10 cellular contexts compared by ENCODE assay signal in genomic region chr1:153541641-153542569, GRCh38. TPM values are rescaled to one million over a fixed set of nuclear protein-coding genes. Genes with fewer than 3 reads are reported as not detected.
A peak's percentile ranks its signal among the peaks of the same experiment; 100 is the strongest.
DNase-seq lines count a peak whose midpoint lies in the region; ATAC-seq, FAIRE-seq and TF ChIP-seq lines count a peak whose summit lies in the region.
"Had no signal": no experiment of that assay in that cellular context is flagged by ENCODE, and none has a peak within 500 bp of the region (broad histone marks: within the 10 kb centered on the region; RNA-seq: fewer than 3 reads in every experiment).

No MANE protein-coding gene starts in this region.

- H3K4me1 ChIP-seq in A549, result peaks cover 74% of the 10 kb centered on the region
- peaks cover 2% of the 10 kb centered on the region; the same call in 1 of the 2 replicates for H3K4me1 ChIP-seq in HEK293 (ENCODE audit: control insufficient read depth, insufficient read depth, low read length)
- H3K4me1 ChIP-seq in K562 (replicated peaks in 1 of 2; ENCODE audit: control insufficient read depth in 2 of 2, insufficient read depth in 2 of 2, low read length in 2 of 2), result peaks cover 76 to 80% of the 10 kb centered on the region in 2 experiments
- peaks cover 27 to 38% of the 10 kb centered on the region in 2 experiments for H3K4me1 ChIP-seq in trophoblast cell (ENCODE audit: control insufficient read depth in 1 of 2, insufficient read depth in 2 of 2, low read length in 2 of 2)
- H3K4me1 ChIP-seq in neuronal stem cell (ENCODE audit: control insufficient read depth in 2 of 2, insufficient read depth in 1 of 2, low read depth in 1 of 2, low read length in 2 of 2), result peaks cover 9 to 25% of the 10 kb centered on the region in 2 donors

- peak overlapping the region; percentile 63 for H2BK12ac ChIP-seq in trophoblast cell (ENCODE audit: low read length)
- no peak overlapping the region for H2BK12ac ChIP-seq in neuronal stem cell (ENCODE audit: low read length)

- H3K9ac ChIP-seq in K562 (ENCODE audit: insufficient read depth in 1 of 2, low read depth in 2 of 2, low read length in 2 of 2) (peak overlapping the region in 1 of 2 experiments; percentile 10; a peak in 1 of 4 replicates), trophoblast cell (ENCODE audit: low read length) (no peak overlapping the region), neuronal stem cell (ENCODE audit: low read depth, low read length, poor library complexity) (no peak overlapping the region)

- no peak for ATAC-seq in A549
- no peak for ATAC-seq in K562
- no peak for ATAC-seq in HG03457 (IDR thresholded peaks at IDR 0.05; ENCODE audit: unreplicated experiment)

- no peak overlapping the region for H3K14ac ChIP-seq in trophoblast cell (ENCODE audit: low read length)
- no peak overlapping the region for H3K14ac ChIP-seq in neuronal stem cell (ENCODE audit: low read length)

- H3K9me3 ChIP-seq in A549 (no peaks in the 10 kb centered on the region), HEK293 (ENCODE audit: control insufficient read depth, insufficient read depth, low read depth, low read length) (no peaks in the 10 kb centered on the region), K562 (replicated peaks; ENCODE audit: control insufficient read depth, insufficient read depth, low read depth, low read length) (no peaks in the 10 kb centered on the region), trophoblast cell (ENCODE audit: insufficient read depth, low read depth, low read length) (no peaks in the 10 kb centered on the region), neuronal stem cell (replicated peaks in 1 of 2; ENCODE audit: control insufficient read depth in 2 of 2, insufficient read depth in 1 of 2, low read depth in 1 of 2, low read length in 2 of 2) (no peaks in the 10 kb centered on the region)
- H3K9me3 ChIP-seq: testis had no signal

- H4K91ac ChIP-seq in trophoblast cell (ENCODE audit: low read depth, low read length) (peak overlapping the region; percentile 30), neuronal stem cell (ENCODE audit: low read depth, low read length, poor library complexity) (no peak overlapping the region)

- no peak for TF ChIP-seq CTCF in A549 (IDR thresholded peaks at IDR 0.05)
- TF ChIP-seq CTCF in HEK293 (tag by site-specific recombination; IDR thresholded peaks at IDR 0.05), result no peak
- no peak for TF ChIP-seq CTCF in K562 (IDR thresholded peaks at IDR 0.05 in 2 of 3, conservative IDR thresholded peaks at IDR 0.05 in 1 of 3; ENCODE audit: insufficient read depth in 2 of 3, low read depth in 1 of 3, low read length in 3 of 3)

- H3K27ac ChIP-seq in A549 (peak overlapping the region; percentile 19 to 97; a peak in 4 of 6 replicates), HEK293 (ENCODE audit: extremely low read depth, low read depth, low read length) (no peak overlapping the region), K562 (ENCODE audit: extremely low read depth, low read depth, low read length) (no peak overlapping the region), trophoblast cell (ENCODE audit: low read depth, low read length) (no peak overlapping the region), neuronal stem cell (replicated peaks; ENCODE audit: low read length) (no peak overlapping the region), substantia nigra (ENCODE audit: low read depth, low read length, poor library complexity, severe bottlenecking) (no peak overlapping the region)
- H3K27ac ChIP-seq: testis had no signal

- TF ChIP-seq POLR2A in A549 (IDR thresholded peaks at IDR 0.05; ENCODE audit: low read length) (no peak), K562 (conservative IDR thresholded peaks at IDR 0.05) (no peak)

- H3K36me3 ChIP-seq in HEK293 (ENCODE audit: control insufficient read depth in 2 of 2, insufficient read depth in 1 of 2, low read length in 2 of 2) (no peaks in the 10 kb centered on the region), K562 (ENCODE audit: control insufficient read depth, insufficient read depth, low read length) (no peaks in the 10 kb centered on the region), trophoblast cell (ENCODE audit: control insufficient read depth in 1 of 2, insufficient read depth in 2 of 2, low read length in 2 of 2) (peaks cover 2 to 3% of the 10 kb centered on the region in 2 experiments), neuronal stem cell (replicated peaks in 1 of 2; ENCODE audit: control insufficient read depth in 2 of 2, insufficient read depth in 2 of 2, low read length in 2 of 2) (no peaks in the 10 kb centered on the region)

- H3K4ac ChIP-seq in trophoblast cell (ENCODE audit: low read depth, low read length) (no peak overlapping the region), neuronal stem cell (ENCODE audit: low read length) (no peak overlapping the region)

- peak overlapping the region; percentile 41; the same call in 1 of the 2 replicates for H2AFZ ChIP-seq in K562 (ENCODE audit: low read depth, low read length)
- no peak overlapping the region for H2AFZ ChIP-seq in trophoblast cell (ENCODE audit: insufficient read depth, low read length, poor library complexity)
- H2AFZ ChIP-seq in neuronal stem cell (ENCODE audit: low read length), result no peak overlapping the region

- H3K4me3 ChIP-seq in A549, result no peak overlapping the region
- H3K4me3 ChIP-seq in HEK293 (ENCODE audit: low read depth, low read length), result no peak overlapping the region
- no peak overlapping the region for H3K4me3 ChIP-seq in K562
- no peak overlapping the region for H3K4me3 ChIP-seq in trophoblast cell (ENCODE audit: low read depth, low read length)
- no peak overlapping the region for H3K4me3 ChIP-seq in neuronal stem cell (ENCODE audit: low read length in 2 of 2)
- H3K4me3 ChIP-seq: testis had no signal

- DNase-seq in A549 (ENCODE audit: low read depth in 1 of 2, low spot score in 1 of 2), result no peak
- DNase-seq in K562 (ENCODE audit: extremely low read depth in 1 of 4, low spot score in 3 of 4), result no peak
- DNase-seq in trophoblast cell, result no peak
- DNase-seq in head of caudate nucleus, result no peak
- no peak for DNase-seq in neuronal stem cell (ENCODE audit: low spot score)
- DNase-seq in substantia nigra (lab: John Stamatoyannopoulos, UW), result no peak
- DNase-seq: NCI-H187 treated with DMSO at 0.1 percent for 48 hours, testis had no signal

- intact Hi-C loops in K562 (cut with micrococcal nuclease), result no loop called here
- intact Hi-C loops in head of caudate nucleus (cut with DNase I), result no loop called here

- BruUV-seq in K562 (replicated peaks; lab: Mats Ljungman, UMichigan), result no TSS peak

- WGBS in A549 (ENCODE audit: missing lambda C conversion rate), result 80% methylated on average over 13 of the region's 13 CpGs
- 57% methylated on average over 13 of the region's 13 CpGs for WGBS in K562 (ENCODE audit: insufficient coverage, low coverage, missing lambda C conversion rate)
- no CpG with 5 or more reads among the region's 13 CpGs for WGBS in trophoblast cell (ENCODE audit: extremely low coverage, insufficient coverage, insufficient read length)
- WGBS in neuronal stem cell (ENCODE audit: extremely low coverage in 2 of 2, insufficient read length in 2 of 2, insufficient replicate concordance in 1 of 2), 2 donors, result no CpG with 5 or more reads among the region's 13 CpGs

- no peak overlapping the region for H3K23ac ChIP-seq in trophoblast cell (ENCODE audit: low read length)
- no peak overlapping the region for H3K23ac ChIP-seq in neuronal stem cell (ENCODE audit: low read depth, low read length, poor library complexity)

- H2BK120ac ChIP-seq in trophoblast cell (ENCODE audit: insufficient read depth, low read length, poor library complexity) (peak overlapping the region; percentile 7), neuronal stem cell (ENCODE audit: low read depth, low read length) (no peak overlapping the region)

- no peak for TF ChIP-seq RAD21 in A549 (conservative IDR thresholded peaks at IDR 0.05 in 1 of 2, IDR thresholded peaks at IDR 0.05 in 1 of 2)
- no peak for TF ChIP-seq RAD21 in K562 (CRISPR knock-in tag; conservative IDR thresholded peaks at IDR 0.05 in 1 of 2, IDR thresholded peaks at IDR 0.05 in 1 of 2)

- in situ Hi-C loops in K562 (cut with MboI), result no loop called here

- H3K9me1 ChIP-seq in K562 (ENCODE audit: control insufficient read depth, insufficient read depth, low read length), result no peaks in the 10 kb centered on the region

- POLR2A ChIA-PET in A549 (lab: Yijun Ruan, JAX) (interaction anchor here (0.6 to 1.6 kb wide), 3 partner anchors 25 to 301 kb away, joined by 3 to 6 read pairs (median 6); no protein-coding TSS in a partner anchor), HEK293 (lab: Yijun Ruan, JAX) (interaction anchor here (1.0 to 1.5 kb wide), 2 partner anchors 24 to 92 kb away, joined by 3 read pairs; partner anchors contain the start of genes CHTOP and S100A2), K562 (lab: Yijun Ruan, JAX) (interaction anchor here (1.2 to 2.6 kb wide), 3 partner anchors 9 to 85 kb away, joined by 3 to 13 read pairs (median 9); partner anchors contain the start of gene S100A13)

- H3K18ac ChIP-seq in trophoblast cell (ENCODE audit: low read length) (no peak overlapping the region), neuronal stem cell (ENCODE audit: low read length) (no peak overlapping the region)

- H2AK5ac ChIP-seq in trophoblast cell (ENCODE audit: low read length) (peak overlapping the region; percentile 42), neuronal stem cell (ENCODE audit: low read depth, low read length) (no peak overlapping the region)

- H2BK5ac ChIP-seq in trophoblast cell (ENCODE audit: low read depth, low read length, poor library complexity), result no peak overlapping the region
- H2BK5ac ChIP-seq in neuronal stem cell (ENCODE audit: low read length), result no peak overlapping the region

- TF ChIP-seq EP300 in A549 (IDR thresholded peaks at IDR 0.05) (no peak), K562 (IDR thresholded peaks at IDR 0.05; ENCODE audit: low read length) (no peak)

- no peak overlapping the region for H4K12ac ChIP-seq in trophoblast cell (ENCODE audit: low read depth, low read length)

- H3K4me2 ChIP-seq in A549 (peak overlapping the region; percentile 99), K562 (ENCODE audit: insufficient read depth, low read length) (no peak overlapping the region), trophoblast cell (ENCODE audit: low read length) (no peak overlapping the region), neuronal stem cell (ENCODE audit: insufficient read depth, low read length, poor library complexity, severe bottlenecking) (no peak overlapping the region)

- no peaks in the 10 kb centered on the region for H3K27me3 ChIP-seq in K562 (ENCODE audit: control insufficient read depth in 2 of 2, insufficient read depth in 2 of 2, low read length in 2 of 2)
- no peaks in the 10 kb centered on the region for H3K27me3 ChIP-seq in trophoblast cell (ENCODE audit: insufficient read depth, low read length)
- peaks cover 0 to 22% (median 0%) of the 10 kb centered on the region in 3 experiments for H3K27me3 ChIP-seq in neuronal stem cell (ENCODE audit: control insufficient read depth in 3 of 3, insufficient read depth in 3 of 3, low read depth in 1 of 3, low read length in 3 of 3)
- H3K27me3 ChIP-seq: testis had no signal

- H4K8ac ChIP-seq in trophoblast cell (ENCODE audit: low read depth, low read length), result no peak overlapping the region
- no peak overlapping the region for H4K8ac ChIP-seq in neuronal stem cell (ENCODE audit: low read depth, low read length)

- no peaks in the 10 kb centered on the region for H4K20me1 ChIP-seq in K562 (replicated peaks; ENCODE audit: control insufficient read depth, insufficient read depth, low read length)

- FAIRE-seq in A549 (lab: Jason Lieb, UNC) (no peak), K562 (lab: Jason Lieb, UNC) (no peak)

- no peak overlapping the region for H2BK15ac ChIP-seq in neuronal stem cell (ENCODE audit: low read length)

- H3K79me1 ChIP-seq in trophoblast cell (ENCODE audit: low read length), result peaks cover 34% of the 10 kb centered on the region
- no peaks in the 10 kb centered on the region for H3K79me1 ChIP-seq in neuronal stem cell (ENCODE audit: low read depth, low read length)

- H3K79me2 ChIP-seq in K562 (ENCODE audit: control insufficient read depth, insufficient read depth, low read length) (no peaks in the 10 kb centered on the region), trophoblast cell (ENCODE audit: control insufficient read depth, insufficient read depth, low read length, poor library complexity) (peaks cover 4% of the 10 kb centered on the region)

- CTCF ChIA-PET in A549 (lab: Yijun Ruan, JAX) (interaction anchor here (0.6 to 18.2 kb wide), 6 partner anchors 8 to 33 kb away, joined by 3 to 471 read pairs (median 56); partner anchors contain the start of genes S100A2 and S100A6), HEK293 (lab: Yijun Ruan, JAX) (interaction anchor here (1.1 kb wide), 1 partner anchor 31 kb away, joined by 6 read pairs; no protein-coding TSS in a partner anchor), K562 (lab: Yijun Ruan, JAX; ENCODE audit: low intra/inter-chr PET ratio) (no interaction called here)

RNA-seq across cellular contexts. Expression of gene S100A5, which starts 1.2 kb away (rescaled TPM):
- polyA plus RNA-seq in A549 (2011; rRNA removed), result 0.48 and 0.68 TPM in 2 replicates
- 0.52 and 1.1 TPM in 2 replicates for polyA plus RNA-seq in A549 (2012; cell fraction: cytosol; rRNA removed)
- 0.92 and 1.3 TPM in 2 replicates for polyA plus RNA-seq in A549 (2012; cell fraction: nucleus; rRNA removed)
- polyA plus RNA-seq in A549 (2017; fragmentation: RNase III; extraction: RNeasy Plus Mini Kit Qiagen cat#74134 plus additional on column Dnase treatment), result 0.17 to 0.57 TPM (median 0.45 TPM) in 3 replicates
- polyA minus RNA-seq in A549 (2011; rRNA and poly(A)+ RNA removed), result not detected in 2 replicates
- total RNA-seq in K562 (2011; cell fraction: chromatin; rRNA removed; ENCODE audit: low replicate concordance), result not detected in 2 replicates
- not detected in 2 replicates for total RNA-seq in K562 (2011; cell fraction: nucleolus; rRNA removed)
- not detected in 2 replicates for total RNA-seq in K562 (2011; cell fraction: nucleoplasm; rRNA removed)
- 0.37 TPM in 1 of 2 replicates, not detected in the other for total RNA-seq in K562 (2014; rRNA removed)
- not detected in 2 replicates for total RNA-seq in K562 (2014; rRNA removed; fragmentation: Illumina TruSeq; extraction: Trizol)
- not detected in 2 replicates for total RNA-seq in K562 (2015; rRNA removed; fragmentation: Illumina TruSeq; extraction: Trizol)
- total RNA-seq in K562 (2021), result not detected in 2 replicates
- polyA plus RNA-seq in K562 (2011; rRNA removed), result 0.45 and 0.60 TPM in 2 replicates
- polyA plus RNA-seq in K562 (2011; cell fraction: cytosol; rRNA removed), result 0.42 and 0.83 TPM in 2 replicates
- 0.36 TPM in 1 of 2 replicates, not detected in the other for polyA plus RNA-seq in K562 (2011; cell fraction: nucleus; rRNA removed)
- 1.2 and 1.4 TPM in 2 replicates for polyA plus RNA-seq in K562 (2012)
- polyA plus RNA-seq in K562 (2014; fragmentation: Illumina TruSeq; extraction: Trizol), result 0.28 and 0.56 TPM in 2 replicates
- polyA plus RNA-seq in K562 (2014; fragmentation: Nextera tagmentation; extraction: Ambion mirVana), result 1 to 10 TPM in 1 of 2 experiments, under 1 TPM in 1; 0.67 to 1.4 TPM
- not detected in 2 replicates for polyA plus RNA-seq in K562 (2014; rRNA removed)
- polyA minus RNA-seq in K562 (2011; rRNA and poly(A)+ RNA removed), result 0.95 TPM in 1 of 2 replicates, not detected in the other
- polyA minus RNA-seq in K562 (2011; cell fraction: cytosol; rRNA and poly(A)+ RNA removed), result not detected in 2 replicates
- not detected in 2 replicates for polyA minus RNA-seq in K562 (2011; cell fraction: nucleus; rRNA and poly(A)+ RNA removed)
- 0.37 and 0.40 TPM in 2 replicates for polyA plus RNA-seq in trophoblast cell (2013)
- not detected for polyA plus RNA-seq in neuronal stem cell (2013, experiment 1 of 2)
- not detected for polyA plus RNA-seq in neuronal stem cell (2013, experiment 2 of 2)

RNA-seq across cellular contexts. Expression of gene S100A4, which starts 3.7 kb away (rescaled TPM):
- polyA plus RNA-seq in A549 (2011; rRNA removed) (590 and 814 TPM in 2 replicates), A549 (2017; fragmentation: RNase III; extraction: RNeasy Plus Mini Kit Qiagen cat#74134 plus additional on column Dnase treatment) (2,180 to 3,189 TPM (median 2,584 TPM) in 3 replicates), K562 (2011; rRNA removed) (13.9 and 14.8 TPM in 2 replicates), K562 (2014; fragmentation: Illumina TruSeq; extraction: Trizol) (5.6 and 6.9 TPM in 2 replicates), K562 (2014; fragmentation: Nextera tagmentation; extraction: Ambion mirVana) (10 to 100 TPM; 20.1 TPM), K562 (2014; rRNA removed) (7.2 and 11.3 TPM in 2 replicates)
- polyA plus RNA-seq in A549 (2012; cell fraction: cytosol; rRNA removed), result 813 and 885 TPM in 2 replicates
- polyA plus RNA-seq in A549 (2012; cell fraction: nucleus; rRNA removed), result 347 and 601 TPM in 2 replicates
- polyA minus RNA-seq in A549 (2011; rRNA and poly(A)+ RNA removed), result 170 and 175 TPM in 2 replicates
- total RNA-seq in K562 (2011; cell fraction: chromatin; rRNA removed; ENCODE audit: low replicate concordance), result 1.0 TPM in 1 of 2 replicates, not detected in the other
- 0.67 and 1.4 TPM in 2 replicates for total RNA-seq in K562 (2011; cell fraction: nucleolus; rRNA removed)
- 0.66 TPM in 1 of 2 replicates, not detected in the other for total RNA-seq in K562 (2011; cell fraction: nucleoplasm; rRNA removed)
- total RNA-seq in K562 (2014; rRNA removed) (3.7 and 5.2 TPM in 2 replicates), K562 (2014; rRNA removed; fragmentation: Illumina TruSeq; extraction: Trizol) (9.5 and 11.3 TPM in 2 replicates), K562 (2015; rRNA removed; fragmentation: Illumina TruSeq; extraction: Trizol) (11.2 and 11.3 TPM in 2 replicates), K562 (2021) (5.5 and 8.1 TPM in 2 replicates)
- polyA plus RNA-seq in K562 (2011; cell fraction: cytosol; rRNA removed), result 12.8 and 19.3 TPM in 2 replicates
- polyA plus RNA-seq in K562 (2011; cell fraction: nucleus; rRNA removed), result 5.9 and 6.8 TPM in 2 replicates
- polyA plus RNA-seq in K562 (2012), result 5.1 and 17.9 TPM in 2 replicates
- polyA minus RNA-seq in K562 (2011; rRNA and poly(A)+ RNA removed), result 3.0 and 4.5 TPM in 2 replicates
- 4.6 and 6.6 TPM in 2 replicates for polyA minus RNA-seq in K562 (2011; cell fraction: cytosol; rRNA and poly(A)+ RNA removed)
- 2.1 and 2.8 TPM in 2 replicates for polyA minus RNA-seq in K562 (2011; cell fraction: nucleus; rRNA and poly(A)+ RNA removed)
- 154 and 165 TPM in 2 replicates for polyA plus RNA-seq in trophoblast cell (2013)
- polyA plus RNA-seq in neuronal stem cell (2013, experiment 1 of 2), result 51.2 TPM
- polyA plus RNA-seq in neuronal stem cell (2013, experiment 2 of 2), result 52.2 TPM

RNA-seq across cellular contexts. Expression of gene S100A6, which starts 6.1 kb away (rescaled TPM):
- polyA plus RNA-seq in A549 (2011; rRNA removed) (898 and 1,226 TPM in 2 replicates), A549 (2017; fragmentation: RNase III; extraction: RNeasy Plus Mini Kit Qiagen cat#74134 plus additional on column Dnase treatment) (2,810 to 4,567 TPM (median 3,552 TPM) in 3 replicates), K562 (2011; rRNA removed) (1.3 and 16.7 TPM in 2 replicates), K562 (2014; fragmentation: Illumina TruSeq; extraction: Trizol) (9.8 and 12.9 TPM in 2 replicates), K562 (2014; fragmentation: Nextera tagmentation; extraction: Ambion mirVana) (10 to 100 TPM; 59.5 to 66.5 TPM), K562 (2014; rRNA removed) (26.5 and 30.1 TPM in 2 replicates)
- 1,879 and 1,929 TPM in 2 replicates for polyA plus RNA-seq in A549 (2012; cell fraction: cytosol; rRNA removed)
- polyA plus RNA-seq in A549 (2012; cell fraction: nucleus; rRNA removed), result 562 and 1,121 TPM in 2 replicates
- 472 and 476 TPM in 2 replicates for polyA minus RNA-seq in A549 (2011; rRNA and poly(A)+ RNA removed)
- 3.2 TPM in 1 of 2 replicates, not detected in the other for total RNA-seq in K562 (2011; cell fraction: chromatin; rRNA removed; ENCODE audit: low replicate concordance)
- 3.8 and 6.2 TPM in 2 replicates for total RNA-seq in K562 (2011; cell fraction: nucleolus; rRNA removed)
- 1.9 and 3.0 TPM in 2 replicates for total RNA-seq in K562 (2011; cell fraction: nucleoplasm; rRNA removed)
- total RNA-seq in K562 (2014; rRNA removed) (14.7 and 19.1 TPM in 2 replicates), K562 (2014; rRNA removed; fragmentation: Illumina TruSeq; extraction: Trizol) (16.3 and 23.2 TPM in 2 replicates), K562 (2015; rRNA removed; fragmentation: Illumina TruSeq; extraction: Trizol) (32.5 and 36.4 TPM in 2 replicates), K562 (2021) (23.2 and 26.3 TPM in 2 replicates)
- polyA plus RNA-seq in K562 (2011; cell fraction: cytosol; rRNA removed), result 2.0 and 24.3 TPM in 2 replicates
- 0.73 and 6.6 TPM in 2 replicates for polyA plus RNA-seq in K562 (2011; cell fraction: nucleus; rRNA removed)
- 37.2 and 68.1 TPM in 2 replicates for polyA plus RNA-seq in K562 (2012)
- polyA minus RNA-seq in K562 (2011; rRNA and poly(A)+ RNA removed), result 4.1 TPM in 1 of 2 replicates, not detected in the other
- polyA minus RNA-seq in K562 (2011; cell fraction: cytosol; rRNA and poly(A)+ RNA removed), result 15.9 and 30.5 TPM in 2 replicates
- 4.4 and 6.5 TPM in 2 replicates for polyA minus RNA-seq in K562 (2011; cell fraction: nucleus; rRNA and poly(A)+ RNA removed)
- polyA plus RNA-seq in trophoblast cell (2013), result 120 and 129 TPM in 2 replicates
- polyA plus RNA-seq in neuronal stem cell (2013, experiment 1 of 2), result 17.2 TPM
- 17.4 TPM for polyA plus RNA-seq in neuronal stem cell (2013, experiment 2 of 2)

RNA-seq across cellular contexts. Expression of gene S100A3, which starts 7.2 kb away (rescaled TPM):
- 25.0 and 25.4 TPM in 2 replicates for polyA plus RNA-seq in A549 (2011; rRNA removed)
- polyA plus RNA-seq in A549 (2012; cell fraction: cytosol; rRNA removed), result 73.2 and 85.8 TPM in 2 replicates
- 64.8 and 72.8 TPM in 2 replicates for polyA plus RNA-seq in A549 (2012; cell fraction: nucleus; rRNA removed)
- 71.1 to 88.9 TPM (median 74.0 TPM) in 3 replicates for polyA plus RNA-seq in A549 (2017; fragmentation: RNase III; extraction: RNeasy Plus Mini Kit Qiagen cat#74134 plus additional on column Dnase treatment)
- 16.9 and 18.6 TPM in 2 replicates for polyA minus RNA-seq in A549 (2011; rRNA and poly(A)+ RNA removed)
- not detected in 2 replicates for total RNA-seq in K562 (2011; cell fraction: chromatin; rRNA removed; ENCODE audit: low replicate concordance)
- not detected in 2 replicates for total RNA-seq in K562 (2011; cell fraction: nucleolus; rRNA removed)
- total RNA-seq in K562 (2011; cell fraction: nucleoplasm; rRNA removed), result not detected in 2 replicates
- not detected in 2 replicates for total RNA-seq in K562 (2014; rRNA removed)
- not detected in 2 replicates for total RNA-seq in K562 (2014; rRNA removed; fragmentation: Illumina TruSeq; extraction: Trizol)
- total RNA-seq in K562 (2015; rRNA removed; fragmentation: Illumina TruSeq; extraction: Trizol), result 0.18 and 0.34 TPM in 2 replicates
- total RNA-seq in K562 (2021), result 0.34 TPM in 1 of 2 replicates, not detected in the other
- polyA plus RNA-seq in K562 (2011; rRNA removed), result 0.56 TPM in 1 of 2 replicates, not detected in the other
- 1.4 TPM in 1 of 2 replicates, not detected in the other for polyA plus RNA-seq in K562 (2011; cell fraction: cytosol; rRNA removed)
- polyA plus RNA-seq in K562 (2011; cell fraction: nucleus; rRNA removed), result 0.37 TPM in 1 of 2 replicates, not detected in the other
- 0.26 TPM in 1 of 2 replicates, not detected in the other for polyA plus RNA-seq in K562 (2012)
- polyA plus RNA-seq in K562 (2014; fragmentation: Illumina TruSeq; extraction: Trizol), result 0.16 TPM in 1 of 2 replicates, not detected in the other
- polyA plus RNA-seq in K562 (2014; fragmentation: Nextera tagmentation; extraction: Ambion mirVana), result under 1 TPM in 1 of 2 experiments, not detected in 1; 0.08 TPM
- 0.26 and 1.7 TPM in 2 replicates for polyA plus RNA-seq in K562 (2014; rRNA removed)
- polyA minus RNA-seq in K562 (2011; rRNA and poly(A)+ RNA removed), result not detected in 2 replicates
- polyA minus RNA-seq in K562 (2011; cell fraction: cytosol; rRNA and poly(A)+ RNA removed), result not detected in 2 replicates
- polyA minus RNA-seq in K562 (2011; cell fraction: nucleus; rRNA and poly(A)+ RNA removed), result not detected in 2 replicates
- 29.8 and 31.8 TPM in 2 replicates for polyA plus RNA-seq in trophoblast cell (2013)
- polyA plus RNA-seq in neuronal stem cell (2013, experiment 1 of 2), result 0.07 TPM
- polyA plus RNA-seq in neuronal stem cell (2013, experiment 2 of 2), result 0.15 TPM
- total RNA-seq: testis had no signal

RNA-seq across cellular contexts. Expression of gene S100A2, which starts 23.7 kb away (rescaled TPM):
- polyA plus RNA-seq in A549 (2011; rRNA removed) (5.1 and 6.0 TPM in 2 replicates), A549 (2017; fragmentation: RNase III; extraction: RNeasy Plus Mini Kit Qiagen cat#74134 plus additional on column Dnase treatment) (13.4 to 19.5 TPM (median 15.9 TPM) in 3 replicates), K562 (2011; rRNA removed) (0.65 TPM in 1 of 2 replicates, not detected in the other), K562 (2014; fragmentation: Illumina TruSeq; extraction: Trizol) (0.86 TPM in 1 of 2 replicates, not detected in the other), K562 (2014; fragmentation: Nextera tagmentation; extraction: Ambion mirVana) (under 1 TPM; 0.28 to 0.46 TPM), K562 (2014; rRNA removed) (0.38 and 0.44 TPM in 2 replicates)
- 7.8 and 10.9 TPM in 2 replicates for polyA plus RNA-seq in A549 (2012; cell fraction: cytosol; rRNA removed)
- 5.6 and 8.3 TPM in 2 replicates for polyA plus RNA-seq in A549 (2012; cell fraction: nucleus; rRNA removed)
- 1.5 and 2.8 TPM in 2 replicates for polyA minus RNA-seq in A549 (2011; rRNA and poly(A)+ RNA removed)
- total RNA-seq in K562 (2011; cell fraction: chromatin; rRNA removed; ENCODE audit: low replicate concordance), result not detected in 2 replicates
- not detected in 2 replicates for total RNA-seq in K562 (2011; cell fraction: nucleolus; rRNA removed)
- total RNA-seq in K562 (2011; cell fraction: nucleoplasm; rRNA removed), result not detected in 2 replicates
- total RNA-seq in K562 (2014; rRNA removed) (not detected in 2 replicates), K562 (2014; rRNA removed; fragmentation: Illumina TruSeq; extraction: Trizol) (not detected in 2 replicates), K562 (2015; rRNA removed; fragmentation: Illumina TruSeq; extraction: Trizol) (0.49 TPM in 1 of 2 replicates, not detected in the other), K562 (2021) (0.40 and 1.3 TPM in 2 replicates)
- 0.34 TPM in 1 of 2 replicates, not detected in the other for polyA plus RNA-seq in K562 (2011; cell fraction: cytosol; rRNA removed)
- polyA plus RNA-seq in K562 (2011; cell fraction: nucleus; rRNA removed), result 0.28 TPM in 1 of 2 replicates, not detected in the other
- 0.22 and 0.23 TPM in 2 replicates for polyA plus RNA-seq in K562 (2012)
- polyA minus RNA-seq in K562 (2011; rRNA and poly(A)+ RNA removed), result not detected in 2 replicates
- polyA minus RNA-seq in K562 (2011; cell fraction: cytosol; rRNA and poly(A)+ RNA removed), result not detected in 2 replicates
- polyA minus RNA-seq in K562 (2011; cell fraction: nucleus; rRNA and poly(A)+ RNA removed), result not detected in 2 replicates
- polyA plus RNA-seq in trophoblast cell (2013), result 6.5 and 6.7 TPM in 2 replicates
- 0.86 TPM for polyA plus RNA-seq in neuronal stem cell (2013, experiment 1 of 2)
- 0.73 TPM for polyA plus RNA-seq in neuronal stem cell (2013, experiment 2 of 2)

Comparison
In these comparisons a context has a peak if more than half of its experiments do, and no peak if none do; other contexts are left out.
1. H3K27ac ChIP-seq: peak in A549 (2 of 2); none in HEK293 (single experiment), K562 (single experiment), trophoblast cell (single experiment), neuronal stem cell (single experiment) and substantia nigra (single experiment).
2. RNA of gene S100A4, which starts 3.7 kb away (polyA plus RNA-seq): 347 to 3,189 TPM in A549; 5.1 to 20.1 TPM in K562; every median in the first group is over 10 times any median in the second.
3. RNA of gene S100A6, which starts 6.1 kb away (polyA plus RNA-seq): 562 to 4,567 TPM in A549; 0.73 to 68.1 TPM in K562; every median in the first group is over 4 times any median in the second.